Comparison of ENCODE assay signal across 1 cellular context in genomic region chr22:23199159-23199558, GRCh38.
TF ChIP-seq lines count a peak whose summit lies in the region.

No MANE protein-coding gene starts in this region.

TF ChIP-seq in GM23338, 12 proteins besides CTCF, POLR2A, EP300 and RAD21:
- TF ChIP-seq REST (IDR thresholded peaks at IDR 0.05; ENCODE audit: unreplicated experiment): no peak
- no peak for TF ChIP-seq CREB1 (CRISPR knock-in tag; IDR thresholded peaks at IDR 0.05; ENCODE audit: low read depth)
- no peak for TF ChIP-seq NANOG (IDR thresholded peaks at IDR 0.05; ENCODE audit: borderline replicate concordance)
- no peak for TF ChIP-seq ZNF331 (CRISPR knock-in tag; IDR thresholded peaks at IDR 0.05; ENCODE audit: low read depth)
- no peak for TF ChIP-seq JUNB (IDR thresholded peaks at IDR 0.05; ENCODE audit: unreplicated experiment)
- TF ChIP-seq EZH2 (IDR thresholded peaks at IDR 0.05; ENCODE audit: low read depth, unreplicated experiment): no peak
- TF ChIP-seq STAT1 (IDR thresholded peaks at IDR 0.05; ENCODE audit: unreplicated experiment): no peak
- no peak for TF ChIP-seq EZH2phosphoT487 (IDR thresholded peaks at IDR 0.05; ENCODE audit: unreplicated experiment)
- TF ChIP-seq ZNF114 (CRISPR knock-in tag; IDR thresholded peaks at IDR 0.05): no peak
- no peak for TF ChIP-seq ETS1 (IDR thresholded peaks at IDR 0.05)
- no peak for TF ChIP-seq POLR2AphosphoS5 (IDR thresholded peaks at IDR 0.05; ENCODE audit: low read depth)
- TF ChIP-seq ZNF462 (CRISPR knock-in tag; IDR thresholded peaks at IDR 0.05): no peak
